8 cellular contexts compared by ENCODE assay signal in genomic region chr2:128748336-128748735, GRCh38.
"Had no signal": no experiment of that assay in that cellular context is flagged by ENCODE, and none has a peak within 500 bp of the region (broad histone marks: within the 10 kb centered on the region; RNA-seq: fewer than 3 reads in every experiment).

No MANE protein-coding gene starts in this region.

- H3K9me3 ChIP-seq: HAP-1 had no signal

- H3K4me3 Mint-ChIP-seq: HFFc6, IgD-negative memory B cell had no signal

- H3K4me3 ChIP-seq: HAP-1 had no signal

- H3K36me3 ChIP-seq: HAP-1 had no signal

- DNase-seq: GOT3, H7, HFFc6 had no signal

- H3K27ac ChIP-seq: HL-60 had no signal

- H3K36me3 Mint-ChIP-seq: IgD-negative memory B cell had no signal

- H3K4me1 ChIP-seq: HAP-1 had no signal

- H3K27me3 Mint-ChIP-seq: IgD-negative memory B cell had no signal

- ATAC-seq: HCT116, HepG2 had no signal

- H3K27ac Mint-ChIP-seq: HFFc6, IgD-negative memory B cell had no signal

- H3K9me3 Mint-ChIP-seq: HFFc6, IgD-negative memory B cell had no signal
